ENCODE assay signal across 8 cellular contexts in genomic region chr11:127345819-127346459, GRCh38.
DNase-seq lines count a peak whose midpoint lies in the region; ATAC-seq and TF ChIP-seq lines count a peak whose summit lies in the region.

No MANE protein-coding gene starts in this region.

- H3K4me3 ChIP-seq in NB4 (ENCODE audit: low read depth, low read length) (no peak overlapping the region), retinal pigment epithelial cell (ENCODE audit: low read length) (no peak overlapping the region)

- POLR2A ChIA-PET in activated CD4-positive, alpha-beta T cell treated with anti-CD3 and anti-CD28 coated beads, Interleukin-2, amount 10 ng/mL, durations not matched to agents 7 days and 5 days (lab: Charles Lee), result no interaction called here

- H3K27ac Mint-ChIP-seq in natural killer cell, result no peak overlapping the region
- no peak overlapping the region for H3K27ac Mint-ChIP-seq in natural killer cell treated with Interleukin-12 subunit alpha and Interleukin-12 subunit beta and Interleukin-15 and Interleukin-18, amount 100 ng/mL, for 72 hours
- no peak overlapping the region for H3K27ac Mint-ChIP-seq in activated CD4-positive, alpha-beta T cell treated with anti-CD3 and anti-CD28 coated beads, Interleukin-2, amount 10 ng/mL, durations not matched to agents 7 days and 5 days

- peaks cover 3 to 22% of the 10 kb centered on the region in 2 donors for H3K27me3 Mint-ChIP-seq in natural killer cell (ENCODE audit: low read depth in 2 of 2)
- H3K27me3 Mint-ChIP-seq in natural killer cell treated with Interleukin-12 subunit alpha and Interleukin-12 subunit beta and Interleukin-15 and Interleukin-18, amount 100 ng/mL, for 72 hours, result peaks cover 4 to 7% of the 10 kb centered on the region in 2 donors
- no peaks in the 10 kb centered on the region for H3K27me3 Mint-ChIP-seq in activated CD4-positive, alpha-beta T cell treated with anti-CD3 and anti-CD28 coated beads, Interleukin-2, amount 10 ng/mL, durations not matched to agents 7 days and 5 days

- intact Hi-C loops in natural killer cell (cut with micrococcal nuclease), result loop anchor here (2.0 to 10.0 kb wide), 2 partner anchors 631 to 905 kb away; no protein-coding TSS in a partner anchor
- intact Hi-C loops in head of caudate nucleus (cut with DNase I), result loop anchor here (10.0 kb wide), 1 partner anchor 341 kb away; the partner anchor contains the start of gene KIRREL3

- TF ChIP-seq POLR2A in NB4 (IDR thresholded peaks at IDR 0.05; ENCODE audit: extremely low read depth, insufficient read length), result no peak

- CTCF ChIA-PET in activated CD4-positive, alpha-beta T cell treated with anti-CD3 and anti-CD28 coated beads, Interleukin-2, amount 10 ng/mL, durations not matched to agents 7 days and 5 days (lab: Charles Lee), result no interaction called here

- H3K4me1 Mint-ChIP-seq in natural killer cell, result no peaks in the 10 kb centered on the region
- H3K4me1 Mint-ChIP-seq in natural killer cell treated with Interleukin-12 subunit alpha and Interleukin-12 subunit beta and Interleukin-15 and Interleukin-18, amount 100 ng/mL, for 72 hours (ENCODE audit: low read depth in 2 of 2), result no peaks in the 10 kb centered on the region
- H3K4me1 Mint-ChIP-seq in activated CD4-positive, alpha-beta T cell treated with anti-CD3 and anti-CD28 coated beads, Interleukin-2, amount 10 ng/mL, durations not matched to agents 7 days and 5 days, result no peaks in the 10 kb centered on the region

- TF ChIP-seq CTCF in natural killer cell (IDR thresholded peaks at IDR 0.05) (peak; percentile 34), NB4 (IDR thresholded peaks at IDR 0.05; ENCODE audit: low read depth, low read length) (peak; percentile 79), retinal pigment epithelial cell (conservative IDR thresholded peaks at IDR 0.05; ENCODE audit: low read depth, low read length) (peak; percentile 89)

- H3K36me3 Mint-ChIP-seq in natural killer cell, result no peaks in the 10 kb centered on the region
- H3K36me3 Mint-ChIP-seq in natural killer cell treated with Interleukin-12 subunit alpha and Interleukin-12 subunit beta and Interleukin-15 and Interleukin-18, amount 100 ng/mL, for 72 hours, result peaks cover 6% of the 10 kb centered on the region
- H3K36me3 Mint-ChIP-seq in activated CD4-positive, alpha-beta T cell treated with anti-CD3 and anti-CD28 coated beads, Interleukin-2, amount 10 ng/mL, durations not matched to agents 7 days and 5 days (ENCODE audit: low read depth), result no peaks in the 10 kb centered on the region

- H3K4me3 Mint-ChIP-seq in natural killer cell, result no peak overlapping the region
- no peak overlapping the region for H3K4me3 Mint-ChIP-seq in natural killer cell treated with Interleukin-12 subunit alpha and Interleukin-12 subunit beta and Interleukin-15 and Interleukin-18, amount 100 ng/mL, for 72 hours
- no peak overlapping the region for H3K4me3 Mint-ChIP-seq in activated CD4-positive, alpha-beta T cell treated with anti-CD3 and anti-CD28 coated beads, Interleukin-2, amount 10 ng/mL, durations not matched to agents 7 days and 5 days

- DNase-seq in natural killer cell (no peak), NB4 (ENCODE audit: low read depth) (peak; percentile 44), head of caudate nucleus (peak; percentile 13 to 85 (median 62)), retinal pigment epithelial cell (ENCODE audit: low read depth) (no peak)
- no peak for DNase-seq in natural killer cell treated with Interleukin-12 subunit alpha and Interleukin-12 subunit beta and Interleukin-15 and Interleukin-18, amount 100 ng/mL, for 72 hours (ENCODE audit: low spot score)
- peak; percentile 12 for DNase-seq in activated CD4-positive, alpha-beta T cell treated with anti-CD3 and anti-CD28 coated beads, Interleukin-2, amount 10 ng/mL, durations not matched to agents 7 days and 5 days

- ATAC-seq in natural killer cell (no peak), GM21526 (IDR thresholded peaks at IDR 0.05; ENCODE audit: low FRiP score, unreplicated experiment) (no peak), HG03045 (IDR thresholded peaks at IDR 0.05; ENCODE audit: unreplicated experiment) (no peak)
- no peak for ATAC-seq in natural killer cell treated with Interleukin-12 subunit alpha and Interleukin-12 subunit beta and Interleukin-15 and Interleukin-18, amount 100 ng/mL, for 72 hours

- peaks cover 0 to 5% of the 10 kb centered on the region in 2 donors for H3K9me3 Mint-ChIP-seq in natural killer cell
- no peaks in the 10 kb centered on the region for H3K9me3 Mint-ChIP-seq in natural killer cell treated with Interleukin-12 subunit alpha and Interleukin-12 subunit beta and Interleukin-15 and Interleukin-18, amount 100 ng/mL, for 72 hours
- H3K9me3 Mint-ChIP-seq in activated CD4-positive, alpha-beta T cell treated with anti-CD3 and anti-CD28 coated beads, Interleukin-2, amount 10 ng/mL, durations not matched to agents 7 days and 5 days, result no peaks in the 10 kb centered on the region

Comparison
In these comparisons a context has a peak if more than half of its experiments do, and no peak if none do; other contexts are left out.
1. DNase-seq: peak in NB4 (single experiment), activated CD4-positive, alpha-beta T cell treated with anti-CD3 and anti-CD28 coated beads, Interleukin-2, amount 10 ng/mL, durations not matched to agents 7 days and 5 days (single experiment) and head of caudate nucleus (42 of 42); none in natural killer cell (single experiment), natural killer cell treated with Interleukin-12 subunit alpha and Interleukin-12 subunit beta and Interleukin-15 and Interleukin-18, amount 100 ng/mL, for 72 hours (single experiment) and retinal pigment epithelial cell (single experiment).
2. CTCF ChIP-seq: peak in every context shown above with its lines; median percentile 89 in retinal pigment epithelial cell; 79 in NB4; 34 in natural killer cell.